In genomic region chr9:3906437-3907213, GRCh38 we compare ENCODE assay signal across 10 cellular contexts.
A peak's percentile ranks its signal among the peaks of the same experiment; 100 is the strongest.
DNase-seq lines count a peak whose midpoint lies in the region; ATAC-seq, FAIRE-seq and TF ChIP-seq lines count a peak whose summit lies in the region.
"Had no signal": no experiment of that assay in that cellular context is flagged by ENCODE, and none has a peak within 500 bp of the region (broad histone marks: within the 10 kb centered on the region; RNA-seq: fewer than 3 reads in every experiment).

No MANE protein-coding gene starts in this region.

- no peaks in the 10 kb centered on the region for H3K9me3 ChIP-seq in right lobe of liver
- no peaks in the 10 kb centered on the region for H3K9me3 ChIP-seq in HepG2 (ENCODE audit: low read length)
- H3K9me3 ChIP-seq in aorta (ENCODE audit: control insufficient read depth, low read length), result no peaks in the 10 kb centered on the region

- WGBS in right lobe of liver (ENCODE audit: insufficient coverage, low coverage, low lambda C conversion rate, missing lambda C conversion rate), result 84% methylated on average over 7 of the region's 13 CpGs
- 74% methylated on average over 13 of the region's 13 CpGs for WGBS in HepG2 (ENCODE audit: low lambda C conversion rate)
- 70 to 76% methylated on average over 13 of the region's 13 CpGs for WGBS in aorta, 2 donors

- no TSS peak for BruUV-seq in HepG2 (replicated peaks; lab: Mats Ljungman, UMichigan)

- H3K27ac ChIP-seq in right lobe of liver (no peak overlapping the region), HepG2 (ENCODE audit: extremely low read length, insufficient read depth, low read length) (no peak overlapping the region), aorta (ENCODE audit: low read depth in 1 of 2, low read length in 2 of 2) (no peak overlapping the region)
- H3K27ac ChIP-seq: C4-2B had no signal

- no peak overlapping the region for H3K4me2 ChIP-seq in HepG2 (ENCODE audit: low read depth, low read length)

- H3K27me3 ChIP-seq in right lobe of liver, result no peaks in the 10 kb centered on the region
- no peaks in the 10 kb centered on the region for H3K27me3 ChIP-seq in HepG2 (ENCODE audit: control insufficient read depth in 1 of 2, insufficient read depth in 2 of 2, low read length in 2 of 2)
- no peaks in the 10 kb centered on the region for H3K27me3 ChIP-seq in aorta (ENCODE audit: control insufficient read depth in 1 of 2, insufficient read depth in 2 of 2, low read length in 1 of 2)

- CTCF ChIA-PET in HepG2 (lab: Yijun Ruan, JAX; ENCODE audit: low intra/inter-chr PET ratio, low total read pairs), result no interaction called here

- no peak for TF ChIP-seq RAD21 in HepG2 (CRISPR knock-in tag; IDR thresholded peaks at IDR 0.05)

- in situ Hi-C loops in HepG2 (cut with HindIII; ENCODE audit: extremely low pct_ligation_motif_present, low pct_unique_long_range_greater_than_20kb), result no loop called here

- intact Hi-C loops in right lobe of liver (cut with DNase I) (no loop called here), HepG2 (cut with micrococcal nuclease; ENCODE audit: unreplicated experiment) (no loop called here), aorta (cut with DNase I) (no loop called here), posterior cingulate gyrus (cut with DNase I) (no loop called here)

- no peak overlapping the region for H3K4me3 ChIP-seq in right lobe of liver
- H3K4me3 ChIP-seq in HepG2 (replicated peaks in 1 of 3; ENCODE audit: insufficient read depth in 1 of 3, low read depth in 2 of 3, low read length in 3 of 3), result no peak overlapping the region
- no peak overlapping the region for H3K4me3 ChIP-seq in aorta (ENCODE audit: low read length in 2 of 2)

- DNase-seq in right lobe of liver (no peak), HepG2 (ENCODE audit: low spot score) (no peak), astrocyte of the hippocampus (ENCODE audit: low read depth, low spot score) (peak; percentile 89), iPS-NIHi11 (ENCODE audit: low spot score) (peak; percentile 31), aorta (peak in 1 of 2 donors; percentile 50), COLO668 (lab: John Stamatoyannopoulos, UW; ENCODE audit: unreplicated experiment) (no peak), posterior cingulate gyrus (no peak)
- DNase-seq: NCI-H187 had no signal

- H3K36me3 ChIP-seq in right lobe of liver (no peaks in the 10 kb centered on the region), HepG2 (replicated peaks in 1 of 2; ENCODE audit: control insufficient read depth in 1 of 2, insufficient read depth in 2 of 2, low read length in 2 of 2) (no peaks in the 10 kb centered on the region), aorta (ENCODE audit: control insufficient read depth in 1 of 2, insufficient read depth in 2 of 2, low read length in 1 of 2) (no peaks in the 10 kb centered on the region)

- peaks cover 0 to 9% (median 3%) of the 10 kb centered on the region in 4 donors for H3K4me1 ChIP-seq in right lobe of liver
- H3K4me1 ChIP-seq in HepG2 (ENCODE audit: insufficient read depth, low read length), result peaks cover 29% of the 10 kb centered on the region
- H3K4me1 ChIP-seq in aorta (ENCODE audit: control insufficient read depth in 1 of 2, insufficient read depth in 2 of 2, low read length in 2 of 2), result peaks cover 0 to 3% of the 10 kb centered on the region in 2 donors

- TF ChIP-seq EP300 in HepG2 (IDR thresholded peaks at IDR 0.05; ENCODE audit: low read depth in 2 of 2, low read length in 2 of 2), result no peak
- TF ChIP-seq EP300 in HepG2 (CRISPR knock-in tag; IDR thresholded peaks at IDR 0.05; ENCODE audit: borderline replicate concordance), result no peak

- no peak for FAIRE-seq in HepG2 (lab: Jason Lieb, UNC)

- ATAC-seq in right lobe of liver, result peak in 3 of 4 donors; percentile 12 to 65 (median 62)
- no peak for ATAC-seq in HepG2
- peak; percentile 51 for ATAC-seq in aorta (ENCODE audit: low FRiP score)
- ATAC-seq in HG03025 (IDR thresholded peaks at IDR 0.05; ENCODE audit: low FRiP score, unreplicated experiment), result no peak

- no peak overlapping the region for H3K9ac ChIP-seq in HepG2 (ENCODE audit: insufficient read depth, low read depth, low read length)

- POLR2A ChIA-PET in HepG2 (lab: Yijun Ruan, JAX), result no interaction called here

- H3K79me2 ChIP-seq in HepG2 (ENCODE audit: insufficient read depth, low read length), result no peaks in the 10 kb centered on the region

- H2AFZ ChIP-seq in HepG2 (ENCODE audit: low read length), result no peak overlapping the region

- H4K20me1 ChIP-seq in HepG2 (ENCODE audit: insufficient read depth, low read length), result no peaks in the 10 kb centered on the region

- no peak for TF ChIP-seq CTCF in right lobe of liver (IDR thresholded peaks at IDR 0.05)
- TF ChIP-seq CTCF in HepG2 (CRISPR knock-in tag; IDR thresholded peaks at IDR 0.05), result no peak

- no peak for TF ChIP-seq POLR2A in right lobe of liver (IDR thresholded peaks at IDR 0.05)
- no peak for TF ChIP-seq POLR2A in HepG2 (IDR thresholded peaks at IDR 0.05; ENCODE audit: insufficient read depth in 1 of 2, low read depth in 2 of 2, low read length in 2 of 2)

TF ChIP-seq in HepG2, 621 proteins besides CTCF, POLR2A, EP300 and RAD21 (continues in another document):
- TF ChIP-seq PHB2 (IDR thresholded peaks at IDR 0.05; ENCODE audit: partially characterized antibody) (no peak), BRF2 (CRISPR knock-in tag; IDR thresholded peaks at IDR 0.05) (no peak), POGK (CRISPR knock-in tag; conservative IDR thresholded peaks at IDR 0.05) (no peak), IRF1 (CRISPR knock-in tag; IDR thresholded peaks at IDR 0.05; ENCODE audit: low read depth) (no peak), AGO2 (optimal IDR thresholded peaks at IDR 0.05; ENCODE audit: low read depth, low read length) (no peak), ELF4 (CRISPR knock-in tag; IDR thresholded peaks at IDR 0.05; ENCODE audit: borderline replicate concordance) (no peak), ZBED4 (CRISPR knock-in tag; IDR thresholded peaks at IDR 0.05; ENCODE audit: borderline replicate concordance) (no peak)

Comparison
In these comparisons a context has a peak if more than half of its experiments do, and no peak if none do; other contexts are left out.
1. ATAC-seq: peak in right lobe of liver (3 of 4) and aorta (single experiment); none in HepG2 (single experiment) and HG03025 (single experiment).
2. DNase-seq: peak in astrocyte of the hippocampus (single experiment) and iPS-NIHi11 (single experiment); none in right lobe of liver (0 of 3), HepG2 (single experiment), COLO668 (single experiment) and posterior cingulate gyrus (0 of 10).